In the genomic region with DNA sequence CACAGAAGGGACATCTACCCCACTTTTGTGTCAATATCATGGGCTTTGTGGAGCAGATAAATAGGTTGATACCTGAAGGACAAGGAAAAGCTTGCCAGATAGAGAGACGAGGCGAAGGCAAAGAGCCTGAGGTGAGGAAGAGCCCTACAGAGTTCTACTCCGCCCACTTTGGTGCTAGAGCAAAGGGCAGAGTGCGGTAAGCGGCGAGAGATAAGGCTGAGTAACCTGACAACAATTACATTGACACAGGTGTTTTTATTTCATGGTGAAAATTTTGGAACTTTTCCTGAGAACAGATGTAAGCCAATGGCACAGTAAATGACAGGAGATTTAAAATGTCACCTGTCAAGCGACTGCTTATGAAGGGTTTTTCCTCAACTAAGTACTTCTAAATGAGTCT, we compare ENCODE assay signal across 5 cellular contexts. TPM values are rescaled to one million over a fixed set of nuclear protein-coding genes. Genes with fewer than 3 reads are reported as not detected.
"Had no signal": no experiment of that assay in that cellular context is flagged by ENCODE, and none has a peak within 500 bp of the region (broad histone marks: within the 10 kb centered on the region; RNA-seq: fewer than 3 reads in every experiment).

No MANE protein-coding gene starts in this region.

RNA-seq across cellular contexts. Expression of gene SPATA31C1, which starts 16.7 kb away (rescaled TPM):
- total RNA-seq: GM23338, H1, HT1080, IMR-90 had no signal
- polyA plus RNA-seq: GM23338, IMR-90 had no signal

RNA-seq across cellular contexts. Expression of gene SPATA31E1, which starts 51.8 kb away (rescaled TPM):
- total RNA-seq: GM23338, HT1080, IMR-90, K562 had no signal
- polyA plus RNA-seq: K562 had no signal
